In the genomic region with DNA sequence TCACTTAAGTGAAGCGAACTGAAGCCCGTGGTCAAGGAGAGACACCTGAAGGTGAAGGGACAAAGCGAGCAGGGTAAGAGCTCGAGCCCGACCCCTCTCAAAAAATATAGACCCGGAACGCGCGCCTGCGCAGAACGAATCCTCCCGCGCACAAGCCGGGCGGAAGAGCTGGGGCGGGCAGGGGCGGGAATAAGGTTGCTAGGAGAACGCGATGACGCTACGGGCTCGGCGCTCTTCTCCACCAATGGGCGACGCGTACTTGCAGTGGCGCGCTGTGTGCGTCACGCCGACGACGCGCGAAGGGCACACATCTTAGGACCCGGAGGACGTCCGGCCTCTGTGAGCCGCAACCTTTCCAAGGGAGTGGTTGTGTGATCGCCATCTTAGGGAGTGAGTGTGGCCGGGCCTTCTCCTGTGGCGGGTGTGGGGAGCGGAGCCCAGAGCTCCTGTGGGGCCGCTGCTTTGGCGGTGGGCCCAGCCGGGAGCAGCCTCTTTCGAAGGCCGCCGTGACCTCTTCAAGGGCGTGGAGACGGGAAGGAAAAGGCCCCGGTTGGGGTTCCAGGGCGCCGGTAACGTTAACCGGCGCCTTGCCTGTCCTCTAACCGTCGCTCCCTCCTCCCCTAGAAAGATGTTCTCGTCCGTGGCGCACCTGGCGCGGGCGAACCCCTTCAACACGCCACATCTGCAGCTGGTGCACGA, we compare ENCODE assay signal across 8 cellular contexts. TPM values are rescaled to one million over a fixed set of nuclear protein-coding genes. Genes with fewer than 3 reads are reported as not detected.
DNase-seq lines count a peak whose midpoint lies in the region; ATAC-seq and TF ChIP-seq lines count a peak whose summit lies in the region.

A gene (plus strand): TSS at position 336 of the 699 bp plus-strand sequence. CDS start 293 bp downstream, at position 629.

- H3K4me3 ChIP-seq in Panc1 (ENCODE audit: low read depth in 2 of 2, low read length in 2 of 2) (peak within 1 kb of the TSS; percentile 56 to 88), esophagus (ENCODE audit: low read depth in 1 of 2, low read length in 2 of 2) (peak within 1 kb of the TSS; percentile 93 to 98), muscle layer of colon (ENCODE audit: low read depth in 1 of 2, low read length in 2 of 2) (peak within 1 kb of the TSS; percentile 69 to 89)

- H3K27ac ChIP-seq in Panc1 (ENCODE audit: low read length) (peak within 1 kb of the TSS; percentile 98), esophagus (ENCODE audit: low read depth in 2 of 2, low read length in 1 of 2) (peak within 1 kb of the TSS; percentile 98 to 99), muscle layer of colon (ENCODE audit: low read depth, low read length) (peak within 1 kb of the TSS; percentile 80)

- peaks cover 18% of the 10 kb centered on the region for H3K36me3 Mint-ChIP-seq in activated T-cell treated with anti-CD3 and anti-CD28 coated beads, Interleukin-2, amount 50 U/mL, for 4 hours (ENCODE audit: insufficient read depth)

- ATAC-seq in GM21723 (IDR thresholded peaks at IDR 0.05; ENCODE audit: unreplicated experiment), result peak; percentile 99
- peak; percentile 100 for ATAC-seq in Panc1
- ATAC-seq in activated T-cell treated with anti-CD3 and anti-CD28 coated beads, Interleukin-2, amount 50 U/mL, for 4 hours, result peak; percentile 97 to 98

- H3K4me1 Mint-ChIP-seq in activated T-cell treated with anti-CD3 and anti-CD28 coated beads, Interleukin-2, amount 50 U/mL, for 4 hours (ENCODE audit: low read depth), result peaks cover 35% of the 10 kb centered on the region

- H3K27me3 Mint-ChIP-seq in activated T-cell treated with anti-CD3 and anti-CD28 coated beads, Interleukin-2, amount 50 U/mL, for 4 hours (ENCODE audit: low read depth), result no peaks in the 10 kb centered on the region

- H3K36me3 ChIP-seq in Panc1 (ENCODE audit: control insufficient read depth, insufficient read depth, low read length) (peaks cover 34% of the 10 kb centered on the region), esophagus (ENCODE audit: control insufficient read depth in 2 of 2, insufficient read depth in 2 of 2, low read length in 1 of 2) (peaks cover 0 to 8% of the 10 kb centered on the region in 2 donors), muscle layer of colon (ENCODE audit: insufficient read depth, low read length) (peaks cover 20% of the 10 kb centered on the region)

- CTCF ChIA-PET in Panc1 (lab: Charles Lee), result interaction anchor here (0.6 to 1.6 kb wide), 4 partner anchors 22 to 147 kb away, joined by 4 to 8 read pairs (median 4); no protein-coding TSS in a partner anchor

- POLR2A ChIA-PET in Panc1 (lab: Charles Lee), result interaction anchor here (0.5 to 1.0 kb wide), 5 partner anchors 10 to 92 kb away, joined by 3 to 10 read pairs (median 3); a partner anchor contains a TSS

- WGBS in esophagus, 2 donors, result 0 to 1% methylated on average over 56 to 67 of the region's 67 CpGs

- peak within 1 kb of the TSS; percentile 99 for H3K4me3 Mint-ChIP-seq in activated T-cell treated with anti-CD3 and anti-CD28 coated beads, Interleukin-2, amount 50 U/mL, for 4 hours

- no peaks in the 10 kb centered on the region for H3K9me3 Mint-ChIP-seq in activated T-cell treated with anti-CD3 and anti-CD28 coated beads, Interleukin-2, amount 50 U/mL, for 4 hours

- H3K9me3 ChIP-seq in Panc1 (ENCODE audit: control insufficient read depth, insufficient read depth, low read depth, low read length) (no peaks in the 10 kb centered on the region), esophagus (ENCODE audit: control insufficient read depth in 2 of 2, insufficient read depth in 1 of 2, low read depth in 1 of 2, low read length in 1 of 2) (no peaks in the 10 kb centered on the region), muscle layer of colon (ENCODE audit: low read length) (no peaks in the 10 kb centered on the region)

- BruUV-seq in Panc1 (replicated peaks; lab: Mats Ljungman, UMichigan), result no TSS peak

- H3K9ac ChIP-seq in muscle layer of colon (ENCODE audit: low read length), result peak within 1 kb of the TSS; percentile 85

- TF ChIP-seq CTCF in Panc1 (IDR thresholded peaks at IDR 0.05), result no peak

- intact Hi-C loops in Panc1 (cut with micrococcal nuclease; ENCODE audit: unreplicated experiment), result no loop called here

- DNase-seq in DMS53 (lab: John Stamatoyannopoulos, UW) (peak; percentile 100), KG1 (lab: John Stamatoyannopoulos, UW) (peak; percentile 97), Panc1 (ENCODE audit: low read depth, low spot score) (peak; percentile 81)
- DNase-seq in activated T-cell treated with anti-CD3 and anti-CD28 coated beads, Interleukin-2, amount 50 U/mL, for 4 hours, result peak; percentile 93
- peak; percentile 81 for DNase-seq in stimulated activated CD8-positive, alpha-beta memory T cell treated with anti-CD3 and anti-CD28 coated beads, Interleukin-7, amount 100 ng/mL, for 24 hours (ENCODE audit: low read depth)

- H3K27me3 ChIP-seq in Panc1 (ENCODE audit: control insufficient read depth, insufficient read depth, low read length), result no peaks in the 10 kb centered on the region
- no peaks in the 10 kb centered on the region for H3K27me3 ChIP-seq in esophagus (ENCODE audit: control insufficient read depth in 1 of 2, insufficient read depth in 2 of 2, low read length in 2 of 2)
- H3K27me3 ChIP-seq in muscle layer of colon (ENCODE audit: control insufficient read depth in 1 of 2, insufficient read depth in 2 of 2, low read length in 2 of 2), result no peaks in the 10 kb centered on the region

- peaks cover 16% of the 10 kb centered on the region for H3K4me1 ChIP-seq in Panc1 (ENCODE audit: control insufficient read depth, insufficient read depth, low read length)
- no peaks in the 10 kb centered on the region for H3K4me1 ChIP-seq in esophagus (ENCODE audit: control insufficient read depth in 2 of 2, insufficient read depth in 2 of 2, low read length in 1 of 2)
- peaks cover 26% of the 10 kb centered on the region for H3K4me1 ChIP-seq in muscle layer of colon (ENCODE audit: insufficient read depth, low read length)

- in situ Hi-C loops in Panc1 (cut with HindIII; ENCODE audit: low pct_unique_long_range_greater_than_20kb, low sequenced_read_pairs), result no loop called here

RNA-seq across cellular contexts. Expression of the gene that starts here (rescaled TPM):
- 469 TPM for total RNA-seq in Panc1 (2021; ENCODE audit: unreplicated experiment)
- 385 TPM for polyA plus RNA-seq in Panc1 (2012; ENCODE audit: insufficient read length)
- 100 to 1,000 TPM; 658 to 671 (median 664) TPM for total RNA-seq in activated T-cell treated with anti-CD3 and anti-CD28 coated beads, Interleukin-2, amount 50 U/mL, for 4 hours
- polyA plus RNA-seq in esophagus, result 100 to 1,000 TPM; 283 to 448 TPM

Comparison
In these comparisons a context has a peak if more than half of its experiments do, and no peak if none do; other contexts are left out.
1. Peak in every context shown above with its lines: DNase-seq, ATAC-seq, H3K4me3 ChIP-seq and H3K27ac ChIP-seq.